Comparison of ENCODE assay signal across 8 cellular contexts in genomic region chr1:230068952-230069684, GRCh38. TPM values are rescaled to one million over a fixed set of nuclear protein-coding genes. Genes with fewer than 3 reads are reported as not detected.
DNase-seq lines count a peak whose midpoint lies in the region; ATAC-seq and TF ChIP-seq lines count a peak whose summit lies in the region.

No MANE protein-coding gene starts in this region.

- peaks cover 2% of the 10 kb centered on the region for H3K9me3 ChIP-seq in mammary epithelial cell (replicated peaks; ENCODE audit: insufficient read depth, low read length)
- H3K9me3 ChIP-seq in mucosa of descending colon = no peaks in the 10 kb centered on the region

- H3K4me3 ChIP-seq in mammary epithelial cell (replicated peaks in 1 of 3; ENCODE audit: insufficient read depth in 1 of 3, low read depth in 2 of 3, low read length in 3 of 3) = peak overlapping the region; percentile 82 to 85 (median 83)
- no peak overlapping the region for H3K4me3 ChIP-seq in mucosa of descending colon

- no peak for TF ChIP-seq CTCF in mammary epithelial cell (conservative IDR thresholded peaks at IDR 0.05 in 1 of 2, IDR thresholded peaks at IDR 0.05 in 1 of 2; ENCODE audit: extremely low read depth in 1 of 2, insufficient read depth in 1 of 2, low read depth in 1 of 2, low read length in 2 of 2)
- TF ChIP-seq CTCF in mucosa of descending colon (IDR thresholded peaks at IDR 0.05) = no peak

- H3K4me1 ChIP-seq in mammary epithelial cell (ENCODE audit: insufficient read depth, low read length) (peaks cover 44% of the 10 kb centered on the region), mucosa of descending colon (ENCODE audit: low read depth) (peaks cover 14% of the 10 kb centered on the region)

- H3K27ac ChIP-seq in mammary epithelial cell (ENCODE audit: insufficient read depth, low read depth, low read length) = peak overlapping the region; percentile 71

- peaks cover 71% of the 10 kb centered on the region for H3K79me2 ChIP-seq in mammary epithelial cell (ENCODE audit: insufficient read depth, low read length)

- H3K36me3 ChIP-seq in mammary epithelial cell (ENCODE audit: insufficient read depth, low read length) = no peaks in the 10 kb centered on the region
- no peaks in the 10 kb centered on the region for H3K36me3 ChIP-seq in mucosa of descending colon (ENCODE audit: low read depth)

- H3K9ac ChIP-seq in mammary epithelial cell (ENCODE audit: insufficient read depth, low read length) = peak overlapping the region; percentile 84

- CTCF ChIA-PET in mammary epithelial cell (lab: Charles Lee; ENCODE audit: low non-redundant PET) = interaction anchor here (0.7 kb wide), 1 partner anchor 146 kb away, joined by 5 read pairs; no protein-coding TSS in a partner anchor

- intact Hi-C loops in mammary epithelial cell (cut with micrococcal nuclease) (loop anchor here (5.0 kb wide), 3 partner anchors 53 to 227 kb away; no protein-coding TSS in a partner anchor), mucosa of descending colon (cut with DNase I, micrococcal nuclease) (loop anchor here in 1 of 2 donors (5.0 kb wide), 1 partner anchor 462 kb away; no protein-coding TSS in a partner anchor)

- peak overlapping the region; percentile 94 for H3K4me2 ChIP-seq in mammary epithelial cell (ENCODE audit: insufficient read depth, low read depth, low read length)

- dilution Hi-C loops in mammary epithelial cell (cut with HindIII; ENCODE audit: low sequenced_read_pairs) = no loop called here

- no TSS peak for BruUV-seq in mammary epithelial cell (replicated peaks; lab: Mats Ljungman, UMichigan)

- H2AFZ ChIP-seq in mammary epithelial cell (ENCODE audit: low read depth, low read length) = peak overlapping the region; percentile 4

- in situ Hi-C loops in mammary epithelial cell (cut with MboI; ENCODE audit: low sequenced_read_pairs in 2 of 2) = no loop called here

- no peak for ATAC-seq in mucosa of descending colon

- no peaks in the 10 kb centered on the region for H3K27me3 ChIP-seq in mammary epithelial cell (ENCODE audit: insufficient read depth, low read length)

- 67% methylated on average over 13 of the region's 13 CpGs for WGBS in mammary epithelial cell (ENCODE audit: low coverage, missing lambda C conversion rate)

- DNase-seq in activated CD4-positive, alpha-beta T cell treated with anti-CD3 and anti-CD28 coated beads for 48 hours = peak; percentile 18
- DNase-seq in activated CD4-positive, alpha-beta T cell treated with anti-CD3 and anti-CD28 coated beads, Interleukin-2, amount 50 U/mL, for 48 hours = no peak
- DNase-seq in NCI-H345 treated with DMSO at 0.1 percent for 48 hours (lab: John Stamatoyannopoulos, UW; ENCODE audit: unreplicated experiment) = peak; percentile 12
- no peak for DNase-seq in mammary epithelial cell
- peak in 2 of 3 donors; percentile 32 to 34 for DNase-seq in mucosa of descending colon
- no peak for DNase-seq in putamen (ENCODE audit: low spot score)
- DNase-seq in HPDE6-E6E7 (ENCODE audit: extremely low spot score) = no peak
- DNase-seq in COLO668 (lab: John Stamatoyannopoulos, UW; ENCODE audit: unreplicated experiment) = no peak

- H4K20me1 ChIP-seq in mammary epithelial cell (ENCODE audit: insufficient read depth, low read length) = no peaks in the 10 kb centered on the region

RNA-seq across cellular contexts. Expression of gene GALNT2, which starts 2.1 kb away (rescaled TPM):
- total RNA-seq in mammary epithelial cell (100 to 1,000 TPM; 117 to 125 TPM), mucosa of descending colon (10 to 100 TPM; 29.5 to 59.1 (median 55.2) TPM)
- 93.3 TPM for polyA plus RNA-seq in mammary epithelial cell
- 83.5 TPM for polyA minus RNA-seq in mammary epithelial cell

Comparison
In these comparisons a context has a peak if more than half of its experiments do, and no peak if none do; other contexts are left out.
1. DNase-seq: peak in activated CD4-positive, alpha-beta T cell treated with anti-CD3 and anti-CD28 coated beads for 48 hours (single experiment), NCI-H345 treated with DMSO at 0.1 percent for 48 hours (single experiment) and mucosa of descending colon (2 of 3); none in activated CD4-positive, alpha-beta T cell treated with anti-CD3 and anti-CD28 coated beads, Interleukin-2, amount 50 U/mL, for 48 hours (0 of 2), mammary epithelial cell (single experiment), putamen (single experiment), HPDE6-E6E7 (single experiment) and COLO668 (single experiment).